Comparison of ENCODE assay signal across 10 cellular contexts in the genomic region with DNA sequence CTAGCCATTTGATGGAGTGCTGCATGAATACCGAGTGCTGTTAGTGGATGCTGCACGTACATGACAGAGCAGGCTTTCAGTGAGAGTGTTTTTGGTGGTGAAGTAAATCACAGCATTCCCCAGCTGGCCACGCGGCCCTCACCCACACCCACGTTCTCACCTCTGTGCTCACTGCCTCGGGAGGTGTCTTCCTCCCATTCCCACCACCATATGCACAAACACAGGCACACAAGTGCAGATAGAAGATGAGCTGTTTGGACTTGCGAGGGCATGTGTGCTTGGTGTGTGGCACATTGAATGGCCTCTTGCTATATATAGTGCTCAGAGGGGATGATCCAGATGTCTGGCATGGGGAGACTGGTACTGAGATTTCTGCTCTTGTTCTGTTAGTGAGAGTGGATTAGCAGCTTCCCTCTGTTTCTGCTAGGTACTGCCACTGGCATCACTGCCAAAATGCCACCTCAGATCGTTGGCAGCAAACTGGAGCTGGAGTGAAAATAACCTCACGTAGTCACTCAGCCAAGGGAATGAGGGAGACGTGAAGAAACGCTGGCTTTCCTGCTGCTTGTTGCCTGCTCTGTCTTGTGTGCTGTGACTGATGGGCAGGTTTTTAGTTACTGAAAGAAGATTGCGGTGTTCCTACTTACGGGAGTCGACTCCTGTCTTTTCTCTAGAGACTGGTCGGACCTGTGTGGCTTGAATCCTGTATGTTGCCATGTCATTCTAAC. TPM values are rescaled to one million over a fixed set of nuclear protein-coding genes. Genes with fewer than 3 reads are reported as not detected.
DNase-seq lines count a peak whose midpoint lies in the region; ATAC-seq and TF ChIP-seq lines count a peak whose summit lies in the region.
"Had no signal": no experiment of that assay in that cellular context is flagged by ENCODE, and none has a peak within 500 bp of the region (broad histone marks: within the 10 kb centered on the region; RNA-seq: fewer than 3 reads in every experiment).

No MANE protein-coding gene starts in this region.

- peak; percentile 86 for ATAC-seq in left ventricle myocardium superior
- ATAC-seq in GM21390 (IDR thresholded peaks at IDR 0.05; ENCODE audit: unreplicated experiment): no peak
- no peak for ATAC-seq in GM18505 (IDR thresholded peaks at IDR 0.05; ENCODE audit: unreplicated experiment)

- DNase-seq in DMS79 treated with DMSO at 0.1 percent for 48 hours (lab: John Stamatoyannopoulos, UW) (peak; percentile 18), DMS79 (lab: John Stamatoyannopoulos, UW) (no peak), amniotic epithelial cell (ENCODE audit: low read depth) (peak; percentile 61), left ventricle myocardium superior (peak; percentile 59)
- DNase-seq in activated CD4-positive, CD25-positive, alpha-beta regulatory T cell (lab: John Stamatoyannopoulos, UW): no peak
- DNase-seq: 8988T, NCI-H1436 treated with DMSO at 0.1 percent for 48 hours had no signal

- H3K36me3 ChIP-seq in skeletal muscle tissue (ENCODE audit: control insufficient read depth in 3 of 3, insufficient read depth in 3 of 3, low read length in 3 of 3): peaks cover 5 to 14% (median 9%) of the 10 kb centered on the region in 3 donors

- no peaks in the 10 kb centered on the region for H3K9me3 ChIP-seq in skeletal muscle tissue (ENCODE audit: control insufficient read depth in 3 of 3, low read length in 3 of 3)

- peak overlapping the region; percentile 49 to 56 (median 51) for H3K4me3 ChIP-seq in skeletal muscle tissue (ENCODE audit: low read length in 3 of 3)

- intact Hi-C loops in left ventricle myocardium superior (cut with micrococcal nuclease): no loop called here

- peak overlapping the region; percentile 20 to 61 (median 57) for H3K9ac ChIP-seq in skeletal muscle tissue (ENCODE audit: low read depth in 1 of 3, low read length in 3 of 3)

- H3K27me3 ChIP-seq in skeletal muscle tissue (ENCODE audit: control insufficient read depth in 3 of 3, insufficient read depth in 3 of 3, low read length in 3 of 3): no peaks in the 10 kb centered on the region

- peak overlapping the region; percentile 81 for H3K27ac ChIP-seq in skeletal muscle tissue (ENCODE audit: low read depth, low read length)

- peaks cover 67 to 76% (median 74%) of the 10 kb centered on the region in 3 donors for H3K4me1 ChIP-seq in skeletal muscle tissue (ENCODE audit: control insufficient read depth in 3 of 3, insufficient read depth in 3 of 3, low read length in 3 of 3)

- TF ChIP-seq POLR2A in GM18505 (IDR thresholded peaks at IDR 0.05; ENCODE audit: borderline replicate concordance, extremely low read depth, insufficient read depth, insufficient read length): no peak

RNA-seq across cellular contexts. Expression of a gene that starts 19.1 kb away (rescaled TPM):
- total RNA-seq in left ventricle myocardium superior (193 TPM), skeletal muscle tissue (68.9 TPM)

Comparison
In these comparisons a context has a peak if more than half of its experiments do, and no peak if none do; other contexts are left out.
1. DNase-seq: peak in DMS79 treated with DMSO at 0.1 percent for 48 hours (single experiment), amniotic epithelial cell (single experiment) and left ventricle myocardium superior (single experiment); none in DMS79 (single experiment) and activated CD4-positive, CD25-positive, alpha-beta regulatory T cell (0 of 4).